In the genomic region with DNA sequence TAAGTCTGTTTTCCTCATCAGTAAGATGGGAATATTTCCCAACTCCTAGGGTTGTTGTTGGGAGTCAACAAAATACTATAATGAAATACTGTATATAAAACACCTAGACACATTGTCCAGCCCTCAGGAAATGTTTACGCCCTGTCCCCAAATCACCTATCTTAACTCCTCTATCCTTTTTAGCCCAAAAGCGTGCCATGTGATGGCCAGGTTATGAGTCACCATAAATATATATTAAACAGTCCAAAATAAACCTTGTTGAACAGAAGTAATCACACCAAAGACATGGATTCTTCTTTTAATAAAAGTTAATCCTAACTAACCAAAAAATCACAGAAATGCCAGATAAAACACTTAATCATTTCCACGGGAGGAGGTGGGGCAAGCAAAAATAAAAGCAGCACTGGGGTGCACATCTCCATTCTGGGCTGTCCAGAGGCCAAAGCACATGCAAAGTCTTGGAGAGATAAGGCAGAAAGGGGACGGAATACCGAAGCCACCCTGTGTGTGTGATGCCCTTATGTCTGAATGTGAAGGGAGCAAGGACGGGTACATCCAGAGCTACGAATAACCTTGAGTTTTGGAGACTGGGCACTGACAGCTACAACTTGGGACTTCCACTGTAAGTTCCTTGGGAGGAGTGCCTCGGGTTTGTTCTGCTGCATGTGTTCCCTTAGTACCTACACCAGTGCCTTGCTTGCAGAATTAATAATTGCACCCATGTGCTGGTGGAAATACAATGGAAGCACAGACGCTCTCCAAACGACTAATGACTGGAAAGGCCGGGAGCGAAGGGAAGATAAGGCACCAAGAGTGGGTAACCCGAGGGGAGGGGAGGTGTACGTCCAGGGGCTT, we compare ENCODE assay signal across 1 cellular context.
TF ChIP-seq lines count a peak whose summit lies in the region.

No MANE protein-coding gene starts in this region.

TF ChIP-seq in H1, 55 proteins besides CTCF, POLR2A, EP300 and RAD21:
- no peak for TF ChIP-seq RFX5 (IDR thresholded peaks at IDR 0.05; ENCODE audit: borderline replicate concordance, low read depth, low read length)
- TF ChIP-seq YY1 (IDR thresholded peaks at IDR 0.05; ENCODE audit: low read depth, low read length), result no peak
- TF ChIP-seq SAP30 (IDR thresholded peaks at IDR 0.05; ENCODE audit: insufficient read depth, insufficient replicate concordance, low read length), result no peak
- no peak for TF ChIP-seq ZNF274 (IDR thresholded peaks at IDR 0.05; ENCODE audit: borderline replicate concordance, extremely low read depth, low read length)
- TF ChIP-seq SIX5 (IDR thresholded peaks at IDR 0.05; ENCODE audit: low read depth, low read length), result no peak
- no peak for TF ChIP-seq HDAC2 (IDR thresholded peaks at IDR 0.05; ENCODE audit: borderline replicate concordance in 1 of 2, low read depth in 2 of 2, low read length in 2 of 2)
- TF ChIP-seq CHD2 (IDR thresholded peaks at IDR 0.05; ENCODE audit: low read length), result no peak
- no peak for TF ChIP-seq POU5F1 (IDR thresholded peaks at IDR 0.05; ENCODE audit: low read depth, low read length)
- no peak for TF ChIP-seq GABPA (IDR thresholded peaks at IDR 0.05; ENCODE audit: borderline replicate concordance, insufficient read depth, low read length)
- no peak for TF ChIP-seq SIN3A (conservative IDR thresholded peaks at IDR 0.05 in 1 of 2, IDR thresholded peaks at IDR 0.05 in 1 of 2; ENCODE audit: low read depth in 1 of 2, low read length in 2 of 2)
- TF ChIP-seq, protein P1, sequence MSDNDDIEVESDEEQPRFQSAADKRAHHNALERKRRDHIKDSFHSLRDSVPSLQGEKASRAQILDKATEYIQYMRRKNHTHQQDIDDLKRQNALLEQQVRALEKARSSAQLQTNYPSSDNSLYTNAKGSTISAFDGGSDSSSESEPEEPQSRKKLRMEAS (IDR thresholded peaks at IDR 0.05), result no peak
- no peak for TF ChIP-seq SUZ12 (IDR thresholded peaks at IDR 0.05; ENCODE audit: low read length)
- no peak for TF ChIP-seq SP1 (IDR thresholded peaks at IDR 0.05; ENCODE audit: low read depth, low read length)
